Comparison of ENCODE assay signal across 2 cellular contexts in the genomic region with DNA sequence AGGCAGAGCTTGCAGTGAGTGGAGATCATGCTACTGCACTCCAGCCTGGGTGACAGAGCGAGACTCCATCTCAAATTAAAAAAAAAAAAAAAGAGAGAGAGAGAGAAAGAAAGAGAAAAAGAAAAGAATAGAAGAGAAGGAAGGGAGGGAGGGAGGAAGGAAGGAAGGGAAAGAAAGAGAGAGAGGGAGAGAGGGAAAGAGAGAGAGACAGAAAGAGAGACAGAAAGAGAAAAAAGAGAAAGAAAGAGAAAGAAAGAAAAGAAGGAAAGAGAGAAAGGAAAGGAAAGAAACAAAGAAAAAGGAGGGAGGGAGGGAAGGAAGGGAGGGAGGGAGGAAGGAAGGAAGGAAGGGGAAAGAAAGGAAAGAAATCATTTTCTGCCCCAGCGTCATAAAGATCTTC.
A peak's percentile ranks its signal among the peaks of the same experiment; 100 is the strongest.
TF ChIP-seq lines count a peak whose summit lies in the region.

No MANE protein-coding gene starts in this region.

TF ChIP-seq in HEK293, 187 proteins besides CTCF, POLR2A, EP300 and RAD21:
- TF ChIP-seq, protein P1, sequence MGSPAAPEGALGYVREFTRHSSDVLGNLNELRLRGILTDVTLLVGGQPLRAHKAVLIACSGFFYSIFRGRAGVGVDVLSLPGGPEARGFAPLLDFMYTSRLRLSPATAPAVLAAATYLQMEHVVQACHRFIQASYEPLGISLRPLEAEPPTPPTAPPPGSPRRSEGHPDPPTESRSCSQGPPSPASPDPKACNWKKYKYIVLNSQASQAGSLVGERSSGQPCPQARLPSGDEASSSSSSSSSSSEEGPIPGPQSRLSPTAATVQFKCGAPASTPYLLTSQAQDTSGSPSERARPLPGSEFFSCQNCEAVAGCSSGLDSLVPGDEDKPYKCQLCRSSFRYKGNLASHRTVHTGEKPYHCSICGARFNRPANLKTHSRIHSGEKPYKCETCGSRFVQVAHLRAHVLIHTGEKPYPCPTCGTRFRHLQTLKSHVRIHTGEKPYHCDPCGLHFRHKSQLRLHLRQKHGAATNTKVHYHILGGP (tag by site-specific recombination; IDR thresholded peaks at IDR 0.05): no peak
- TF ChIP-seq ZNF48 (tag by site-specific recombination; IDR thresholded peaks at IDR 0.05) (no peak), ZNF366 (tag by site-specific recombination; conservative IDR thresholded peaks at IDR 0.05) (peak; percentile 81), ZNF658 (tag by site-specific recombination; IDR thresholded peaks at IDR 0.05) (no peak), PRDM1 (tag by site-specific recombination; IDR thresholded peaks at IDR 0.05) (peak; percentile 66)

TF ChIP-seq in K562, 482 proteins besides CTCF, POLR2A, EP300 and RAD21:
- TF ChIP-seq LEF1 (IDR thresholded peaks at IDR 0.05) (no peak), ZNF512 (tag; IDR thresholded peaks at IDR 0.05) (peak; percentile 69)
TF ChIP-seq in K562: peak in this region for 1.
